In genomic region chr4:186189656-186190055, GRCh38 we compare ENCODE assay signal across 11 cellular contexts. TPM values are rescaled to one million over a fixed set of nuclear protein-coding genes. Genes with fewer than 3 reads are reported as not detected.
DNase-seq lines count a peak whose midpoint lies in the region; ATAC-seq and TF ChIP-seq lines count a peak whose summit lies in the region.
"Had no signal": no experiment of that assay in that cellular context is flagged by ENCODE, and none has a peak within 500 bp of the region (broad histone marks: within the 10 kb centered on the region; RNA-seq: fewer than 3 reads in every experiment).

No MANE protein-coding gene starts in this region.

- H2AFZ ChIP-seq in PC-3 (ENCODE audit: low read length) = no peak overlapping the region

- peaks cover 24% of the 10 kb centered on the region for H3K4me1 Mint-ChIP-seq in activated CD8-positive, alpha-beta memory T cell treated with anti-CD3 and anti-CD28 coated beads, Interleukin-2, amount 10 ng/mL, durations not matched to agents 7 days and 5 days
- peaks cover 36% of the 10 kb centered on the region for H3K4me1 Mint-ChIP-seq in activated T-cell treated with anti-CD3 and anti-CD28 coated beads, Interleukin-2, amount 50 U/mL, for 72 hours (ENCODE audit: low read depth)

- intact Hi-C loops in lower lobe of right lung (cut with DNase I) (no loop called here), PC-3 (cut with micrococcal nuclease) (no loop called here)

- no peak overlapping the region for H3K4me2 ChIP-seq in PC-3 (ENCODE audit: low read length)

- CTCF ChIA-PET in activated CD8-positive, alpha-beta memory T cell treated with anti-CD3 and anti-CD28 coated beads, Interleukin-2, amount 10 ng/mL, durations not matched to agents 7 days and 5 days (lab: Charles Lee) = no interaction called here
- CTCF ChIA-PET in PC-3 (lab: Charles Lee) = no interaction called here

- no TSS peak for BruUV-seq in PC-3 (replicated peaks; lab: Mats Ljungman, UMichigan)

- no peak for TF ChIP-seq CTCF in lower lobe of right lung (IDR thresholded peaks at IDR 0.05)
- TF ChIP-seq CTCF in PC-3 (conservative IDR thresholded peaks at IDR 0.05; ENCODE audit: low read depth, low read length) = no peak

- H3K36me3 ChIP-seq in lower lobe of right lung (no peaks in the 10 kb centered on the region), stomach smooth muscle (ENCODE audit: control insufficient read depth in 2 of 2, insufficient read depth in 2 of 2, low read length in 2 of 2) (no peaks in the 10 kb centered on the region), PC-3 (ENCODE audit: low read depth, low read length) (no peaks in the 10 kb centered on the region)

- H3K9me3 Mint-ChIP-seq in activated CD8-positive, alpha-beta memory T cell treated with anti-CD3 and anti-CD28 coated beads, Interleukin-2, amount 10 ng/mL, durations not matched to agents 7 days and 5 days (ENCODE audit: low read depth) = no peaks in the 10 kb centered on the region
- H3K9me3 Mint-ChIP-seq in activated T-cell treated with anti-CD3 and anti-CD28 coated beads, Interleukin-2, amount 50 U/mL, for 72 hours = peaks cover 1 to 4% of the 10 kb centered on the region in 2 donors

- peaks cover 27% of the 10 kb centered on the region for H3K4me1 ChIP-seq in lower lobe of right lung
- H3K4me1 ChIP-seq in stomach smooth muscle (ENCODE audit: control insufficient read depth, insufficient read depth, low read length) = peaks cover 21% of the 10 kb centered on the region
- H3K4me1 ChIP-seq in PC-3 (ENCODE audit: insufficient read depth, low read length) = no peaks in the 10 kb centered on the region; the same call in 1 of the 2 replicates
- H3K4me1 ChIP-seq: foreskin keratinocyte had no signal

- peak overlapping the region; percentile 84 for H3K4me3 Mint-ChIP-seq in activated CD8-positive, alpha-beta memory T cell treated with anti-CD3 and anti-CD28 coated beads, Interleukin-2, amount 10 ng/mL, durations not matched to agents 7 days and 5 days
- peak overlapping the region; percentile 90 to 92 for H3K4me3 Mint-ChIP-seq in activated T-cell treated with anti-CD3 and anti-CD28 coated beads, Interleukin-2, amount 50 U/mL, for 72 hours

- H3K9me2 ChIP-seq in PC-3 (replicated peaks; ENCODE audit: low read length) = no peaks in the 10 kb centered on the region

- peaks cover 8% of the 10 kb centered on the region for H3K27me3 Mint-ChIP-seq in activated CD8-positive, alpha-beta memory T cell treated with anti-CD3 and anti-CD28 coated beads, Interleukin-2, amount 10 ng/mL, durations not matched to agents 7 days and 5 days
- H3K27me3 Mint-ChIP-seq in activated T-cell treated with anti-CD3 and anti-CD28 coated beads, Interleukin-2, amount 50 U/mL, for 72 hours (ENCODE audit: low read depth) = peaks cover 6% of the 10 kb centered on the region

- H3K27ac ChIP-seq in lower lobe of right lung (peak overlapping the region; percentile 98), stomach smooth muscle (ENCODE audit: low read length) (peak overlapping the region; percentile 96), PC-3 (ENCODE audit: low read length) (no peak overlapping the region)
- H3K27ac ChIP-seq: foreskin keratinocyte had no signal

- no peaks in the 10 kb centered on the region for H3F3A ChIP-seq in PC-3 (ENCODE audit: low read length, unreplicated experiment)

- no peak overlapping the region for H3K4me3 ChIP-seq in lower lobe of right lung
- peak overlapping the region; percentile 73 to 91 for H3K4me3 ChIP-seq in stomach smooth muscle (ENCODE audit: low read length in 2 of 2)
- no peak overlapping the region for H3K4me3 ChIP-seq in PC-3 (ENCODE audit: low read length)

- H4K20me1 ChIP-seq in PC-3 (ENCODE audit: low read length) = no peaks in the 10 kb centered on the region

- no peaks in the 10 kb centered on the region for H3K79me2 ChIP-seq in PC-3 (ENCODE audit: low read length)

- H3K9me3 ChIP-seq in lower lobe of right lung (no peaks in the 10 kb centered on the region), stomach smooth muscle (ENCODE audit: control insufficient read depth in 2 of 2, low read length in 2 of 2) (no peaks in the 10 kb centered on the region), PC-3 (ENCODE audit: low read length) (no peaks in the 10 kb centered on the region)

- no peaks in the 10 kb centered on the region for H3K36me3 Mint-ChIP-seq in activated CD8-positive, alpha-beta memory T cell treated with anti-CD3 and anti-CD28 coated beads, Interleukin-2, amount 10 ng/mL, durations not matched to agents 7 days and 5 days
- peaks cover 0 to 4% of the 10 kb centered on the region in 2 donors for H3K36me3 Mint-ChIP-seq in activated T-cell treated with anti-CD3 and anti-CD28 coated beads, Interleukin-2, amount 50 U/mL, for 72 hours (ENCODE audit: insufficient read depth in 2 of 2)

- no peak for DNase-seq in activated CD8-positive, alpha-beta memory T cell treated with anti-CD3 and anti-CD28 coated beads, Interleukin-2, amount 10 ng/mL, durations not matched to agents 7 days and 5 days
- no peak for DNase-seq in activated CD8-positive, alpha-beta memory T cell treated with anti-CD3 and anti-CD28 coated beads for 24 hours
- DNase-seq in activated T-cell treated with anti-CD3 and anti-CD28 coated beads, Interleukin-2, amount 50 U/mL, for 72 hours = no peak
- DNase-seq in lower lobe of right lung (no peak), PC-3 (no peak)
- no peak for DNase-seq in stimulated activated CD4-positive, alpha-beta T cell treated with anti-CD3 and anti-CD28 coated beads, Interleukin-15, amount 100 ng/mL, for 24 hours
- DNase-seq in stimulated activated naive CD4-positive, alpha-beta T cell treated with Interleukin-2 at 50 U/mL for 16 hours (lab: John Stamatoyannopoulos, UW) = no peak
- DNase-seq: amygdala, foreskin keratinocyte, NCI-H2171 had no signal

- no peaks in the 10 kb centered on the region for H3K27me3 ChIP-seq in lower lobe of right lung (ENCODE audit: low read depth)
- H3K27me3 ChIP-seq in stomach smooth muscle (ENCODE audit: control insufficient read depth in 1 of 2, insufficient read depth in 2 of 2, low read length in 2 of 2) = no peaks in the 10 kb centered on the region
- H3K27me3 ChIP-seq in PC-3 (ENCODE audit: low read length) = no peaks in the 10 kb centered on the region; the same call in 1 of the 2 replicates
- H3K27me3 ChIP-seq: foreskin keratinocyte had no signal

- no peak overlapping the region for H3K27ac Mint-ChIP-seq in activated CD8-positive, alpha-beta memory T cell treated with anti-CD3 and anti-CD28 coated beads, Interleukin-2, amount 10 ng/mL, durations not matched to agents 7 days and 5 days
- H3K27ac Mint-ChIP-seq in activated T-cell treated with anti-CD3 and anti-CD28 coated beads, Interleukin-2, amount 50 U/mL, for 72 hours = peak overlapping the region; percentile 91

- ATAC-seq in activated CD8-positive, alpha-beta memory T cell treated with anti-CD3 and anti-CD28 coated beads, Interleukin-2, amount 10 ng/mL, durations not matched to agents 7 days and 5 days = no peak
- ATAC-seq in activated T-cell treated with anti-CD3 and anti-CD28 coated beads, Interleukin-2, amount 50 U/mL, for 72 hours (replicated peaks in 1 of 2) = no peak
- no peak for ATAC-seq in lower lobe of right lung
- no peak for ATAC-seq in PC-3
- ATAC-seq: foreskin keratinocyte had no signal

- H3K9ac ChIP-seq in stomach smooth muscle (ENCODE audit: low read length in 2 of 2) = peak overlapping the region; percentile 87 to 92
- H3K9ac ChIP-seq in PC-3 (ENCODE audit: low read length) = no peak overlapping the region

- POLR2A ChIA-PET in PC-3 (lab: Charles Lee; ENCODE audit: unreplicated experiment) = no interaction called here

RNA-seq across cellular contexts. Expression of gene CYP4V2, which starts 1.7 kb away (rescaled TPM):
- total RNA-seq in activated CD8-positive, alpha-beta memory T cell treated with anti-CD3 and anti-CD28 coated beads, Interleukin-2, amount 10 ng/mL, durations not matched to agents 7 days and 5 days = 10 to 100 TPM; 10.3 to 14.6 TPM
- 10 to 100 TPM; 15.4 to 20.4 TPM for total RNA-seq in activated T-cell treated with anti-CD3 and anti-CD28 coated beads, Interleukin-2, amount 50 U/mL, for 72 hours
- total RNA-seq in lower lobe of right lung (38.6 TPM), PC-3 (2014; rRNA removed) (0.17 and 0.69 TPM in 2 replicates)

RNA-seq across cellular contexts. Expression of gene KLKB1, which starts 37.7 kb away (rescaled TPM):
- under 1 TPM; 0.14 to 0.18 TPM for total RNA-seq in activated CD8-positive, alpha-beta memory T cell treated with anti-CD3 and anti-CD28 coated beads, Interleukin-2, amount 10 ng/mL, durations not matched to agents 7 days and 5 days
- 1 to 10 TPM in 1 of 2 donors, under 1 TPM in 1; 0.79 to 1.2 TPM for total RNA-seq in activated T-cell treated with anti-CD3 and anti-CD28 coated beads, Interleukin-2, amount 50 U/mL, for 72 hours
- total RNA-seq in lower lobe of right lung (1.6 TPM), PC-3 (2014; rRNA removed) (not detected in 2 replicates)
- total RNA-seq: foreskin keratinocyte had no signal

Comparison
In these comparisons a context has a peak if more than half of its experiments do, and no peak if none do; other contexts are left out.
1. H3K4me3 ChIP-seq: peak in stomach smooth muscle (2 of 2); none in lower lobe of right lung (single experiment) and PC-3 (single experiment).